In genomic region chr17:68398731-68399637, GRCh38 we compare ENCODE assay signal across 1 cellular context.
TF ChIP-seq lines count a peak whose summit lies in the region.

No MANE protein-coding gene starts in this region.

TF ChIP-seq in HepG2, 621 proteins besides CTCF, POLR2A, EP300 and RAD21 (continued from another document and continues in another):
- TF ChIP-seq AFF4 (CRISPR knock-in tag; IDR thresholded peaks at IDR 0.05) = no peak
- TF ChIP-seq SIN3B (IDR thresholded peaks at IDR 0.05; ENCODE audit: low read length) = peak; percentile 47; the same call in 1 of the 2 replicates
- TF ChIP-seq ZNF737 (CRISPR knock-in tag; IDR thresholded peaks at IDR 0.05; ENCODE audit: borderline replicate concordance) = no peak
- TF ChIP-seq SETDB1 (CRISPR knock-in tag; IDR thresholded peaks at IDR 0.05; ENCODE audit: borderline replicate concordance) = no peak
- no peak for TF ChIP-seq TRIM22 (IDR thresholded peaks at IDR 0.05)
- no peak for TF ChIP-seq REXO4 (CRISPR knock-in tag; IDR thresholded peaks at IDR 0.05; ENCODE audit: borderline replicate concordance)
- no peak for TF ChIP-seq ATF7-NPFF (CRISPR knock-in tag; IDR thresholded peaks at IDR 0.05; ENCODE audit: low read depth)
- peak; percentile 68; the same call in 1 of the 2 replicates for TF ChIP-seq ZSCAN5A (CRISPR knock-in tag; IDR thresholded peaks at IDR 0.05; ENCODE audit: borderline replicate concordance)
- TF ChIP-seq ZNF574 (CRISPR knock-in tag; IDR thresholded peaks at IDR 0.05) = peak; percentile 53
- no peak for TF ChIP-seq ZNF142 (CRISPR knock-in tag; IDR thresholded peaks at IDR 0.05)
- TF ChIP-seq ZFX (CRISPR knock-in tag; IDR thresholded peaks at IDR 0.05; ENCODE audit: low read depth) = peak; percentile 59; the same call in 1 of the 2 replicates
- peak; percentile 88 for TF ChIP-seq ARID3A (IDR thresholded peaks at IDR 0.05; ENCODE audit: low read depth, low read length)
- peak; percentile 20; the same call in 1 of the 2 replicates for TF ChIP-seq BORCS8-MEF2B (CRISPR knock-in tag; IDR thresholded peaks at IDR 0.05)
- no peak for TF ChIP-seq SMAD3 (CRISPR knock-in tag; IDR thresholded peaks at IDR 0.05)
- no peak for TF ChIP-seq ZNF709 (CRISPR knock-in tag; IDR thresholded peaks at IDR 0.05)
- TF ChIP-seq TBL1XR1 (IDR thresholded peaks at IDR 0.05; ENCODE audit: borderline replicate concordance, low read length, partially characterized antibody) = peak; percentile 12
- peak; percentile 68; the same call in 1 of the 2 replicates for TF ChIP-seq PAXIP1 (CRISPR knock-in tag; conservative IDR thresholded peaks at IDR 0.05)
- TF ChIP-seq CHD2 (IDR thresholded peaks at IDR 0.05; ENCODE audit: low read depth, low read length) = peak; percentile 9; the same call in 1 of the 2 replicates
- TF ChIP-seq ZNF878 (CRISPR knock-in tag; IDR thresholded peaks at IDR 0.05) = 0 out of 2 replicates have a peak, but pooled peaks have one; percentile 34
- peak in 1 of 2 experiments; percentile 76; a peak in 2 of 4 replicates for TF ChIP-seq KLF16 (CRISPR knock-in tag; IDR thresholded peaks at IDR 0.05)
- TF ChIP-seq ZHX2 (IDR thresholded peaks at IDR 0.05; ENCODE audit: low read depth) = no peak
- no peak for TF ChIP-seq ZHX2 (CRISPR knock-in tag; IDR thresholded peaks at IDR 0.05; ENCODE audit: borderline replicate concordance)
